In genomic region chr20:63498950-63499332, GRCh38 we compare ENCODE assay signal across 8 cellular contexts. TPM values are rescaled to one million over a fixed set of nuclear protein-coding genes. Genes with fewer than 3 reads are reported as not detected.
DNase-seq lines count a peak whose midpoint lies in the region; ATAC-seq and TF ChIP-seq lines count a peak whose summit lies in the region.

TSS of gene EEF1A2 (minus strand) at chr20:63499083. CDS start at chr20:63497763, 1,320 bp downstream.

- ATAC-seq in activated CD4-positive, CD25-positive, alpha-beta regulatory T cell treated with anti-CD3 and anti-CD28 coated beads, Interleukin-2, amount 50 U/mL, for 24 hours = peak; percentile 20 to 36
- ATAC-seq in lower lobe of right lung = no peak
- no peak for ATAC-seq in GM21737 (IDR thresholded peaks at IDR 0.05; ENCODE audit: unreplicated experiment)
- no peak for ATAC-seq in HG03442 (IDR thresholded peaks at IDR 0.05; ENCODE audit: unreplicated experiment)

- no peak for TF ChIP-seq POLR2A in transverse colon (IDR thresholded peaks at IDR 0.05)

- intact Hi-C loops in lower lobe of right lung (cut with DNase I) = no loop called here
- intact Hi-C loops in transverse colon (cut with DNase I; ENCODE audit: low total_unique reads) = no loop called here

- H3K9me3 ChIP-seq in lower lobe of right lung (no peaks in the 10 kb centered on the region), transverse colon (no peaks in the 10 kb centered on the region)

- in situ Hi-C loops in transverse colon (cut with MboI; ENCODE audit: low pct_ligation_motif_present in 1 of 4, low pct_unique_long_range_greater_than_20kb in 1 of 4, low sequenced_read_pairs in 3 of 4) = no loop called here

- H3K27me3 ChIP-seq in lower lobe of right lung (ENCODE audit: low read depth) = peaks cover 72% of the 10 kb centered on the region
- H3K27me3 ChIP-seq in transverse colon = peaks cover 80% of the 10 kb centered on the region

- 1% methylated on average over 19 of the region's 58 CpGs; no CpG with 5 or more reads in 1 of the 2 donors for WGBS in transverse colon (ENCODE audit: low coverage in 1 of 2), 2 donors

- no peak for TF ChIP-seq EP300 in transverse colon (IDR thresholded peaks at IDR 0.05; ENCODE audit: low read depth)

- TF ChIP-seq CTCF in lower lobe of right lung (IDR thresholded peaks at IDR 0.05) = no peak
- no peak for TF ChIP-seq CTCF in transverse colon (IDR thresholded peaks at IDR 0.05)

- H3K36me3 ChIP-seq in lower lobe of right lung (no peaks in the 10 kb centered on the region), transverse colon (no peaks in the 10 kb centered on the region)

- H3K4me3 ChIP-seq in lower lobe of right lung (peak within 1 kb of the TSS; percentile 40), transverse colon (peak within 1 kb of the TSS in 3 of 4 donors; percentile 19 to 44 (median 29))

- DNase-seq in activated CD4-positive, CD25-positive, alpha-beta regulatory T cell treated with anti-CD3 and anti-CD28 coated beads, Interleukin-2, amount 50 U/mL, for 72 hours = no peak
- DNase-seq in RPMI7951 (ENCODE audit: low read depth) (no peak), cerebellar cortex (ENCODE audit: low spot score) (peak; percentile 53), lower lobe of right lung (no peak), transverse colon (no peak)

- H3K27ac ChIP-seq in lower lobe of right lung (no peak within 1 kb of the TSS), transverse colon (no peak within 1 kb of the TSS)

- peaks cover 22% of the 10 kb centered on the region for H3K4me1 ChIP-seq in lower lobe of right lung
- peaks cover 0 to 19% (median 13%) of the 10 kb centered on the region in 4 donors for H3K4me1 ChIP-seq in transverse colon

RNA-seq across cellular contexts. Expression of gene EEF1A2, which starts in this region (rescaled TPM):
- 14.1 and 17.6 TPM in 2 replicates for total RNA-seq in RPMI7951 (2014; rRNA removed; shearing (Covaris generic))
- 0.77 TPM for total RNA-seq in lower lobe of right lung
- 1 to 10 TPM in 3 of 4 donors, under 1 TPM in 1; 0.75 to 5.0 (median 3.3) TPM for total RNA-seq in transverse colon

Comparison
In these comparisons a context has a peak if more than half of its experiments do, and no peak if none do; other contexts are left out.
1. ATAC-seq: peak in activated CD4-positive, CD25-positive, alpha-beta regulatory T cell treated with anti-CD3 and anti-CD28 coated beads, Interleukin-2, amount 50 U/mL, for 24 hours (2 of 2); none in lower lobe of right lung (0 of 2), GM21737 (single experiment) and HG03442 (single experiment).